In genomic region chr1:150622219-150622975, GRCh38 we compare ENCODE assay signal across 8 cellular contexts. TPM values are rescaled to one million over a fixed set of nuclear protein-coding genes. Genes with fewer than 3 reads are reported as not detected.
A peak's percentile ranks its signal among the peaks of the same experiment; 100 is the strongest.
DNase-seq lines count a peak whose midpoint lies in the region; ATAC-seq and TF ChIP-seq lines count a peak whose summit lies in the region.

No MANE protein-coding gene starts in this region.

- no peak overlapping the region for H2AFZ ChIP-seq in GM23338

- H3K27me3 Mint-ChIP-seq in GM23338 (ENCODE audit: insufficient read depth, low read depth, poor library complexity) (peaks cover 2% of the 10 kb centered on the region), Caco-2 (ENCODE audit: insufficient read depth, unreplicated experiment) (no peaks in the 10 kb centered on the region)
- H3K27me3 Mint-ChIP-seq in activated T-helper 17 cell treated with anti-CD3 and anti-CD28 coated beads, Interleukin-2, amount 50 U/mL, for 72 hours: no peaks in the 10 kb centered on the region

- peak; percentile 65 for DNase-seq in GM23338 (ENCODE audit: low spot score)
- peak; percentile 59 for DNase-seq in left ventricle myocardium inferior
- no peak for DNase-seq in NCI-H2171 treated with DMSO at 0.1 percent for 48 hours (lab: John Stamatoyannopoulos, UW)
- no peak for DNase-seq in Caco-2

- H3K27me3 ChIP-seq in GM23338 (ENCODE audit: insufficient read depth) (no peaks in the 10 kb centered on the region), left ventricle myocardium inferior (ENCODE audit: low read depth) (no peaks in the 10 kb centered on the region), skeletal muscle satellite cell (ENCODE audit: control insufficient read depth, insufficient read depth, low read length) (no peaks in the 10 kb centered on the region), Caco-2 (replicated peaks; ENCODE audit: control insufficient read depth, insufficient read depth, low read length) (no peaks in the 10 kb centered on the region)

- peaks cover 15% of the 10 kb centered on the region for H3K4me1 ChIP-seq in GM23338 (ENCODE audit: insufficient read depth)
- peaks cover 77% of the 10 kb centered on the region for H3K4me1 ChIP-seq in left ventricle myocardium inferior
- H3K4me1 ChIP-seq in skeletal muscle satellite cell (ENCODE audit: control insufficient read depth, insufficient read depth, low read length): peaks cover 33% of the 10 kb centered on the region
- 0 out of 2 replicates have a peak, but pooled peaks cover 4% of the 10 kb centered on the region for H3K4me1 ChIP-seq in Caco-2

- CTCF ChIA-PET in Caco-2 (lab: Charles Lee): interaction anchor here (2.6 kb wide), 1 partner anchor 61 kb away, joined by 15 read pairs; no protein-coding TSS in a partner anchor

- H3K27ac Mint-ChIP-seq in GM23338 (peak overlapping the region; percentile 87), Caco-2 (ENCODE audit: unreplicated experiment) (no peak overlapping the region)
- peak overlapping the region; percentile 77 for H3K27ac Mint-ChIP-seq in activated T-helper 17 cell treated with anti-CD3 and anti-CD28 coated beads, Interleukin-2, amount 50 U/mL, for 72 hours

- no peaks in the 10 kb centered on the region for H3K9me2 ChIP-seq in GM23338 (ENCODE audit: insufficient read depth)

- BruUV-seq in Caco-2 (replicated peaks; lab: Mats Ljungman, UMichigan): no TSS peak

- H3K36me3 Mint-ChIP-seq in GM23338 (ENCODE audit: low read depth) (peaks cover 89% of the 10 kb centered on the region), Caco-2 (ENCODE audit: insufficient read depth, unreplicated experiment) (peaks cover 75% of the 10 kb centered on the region)
- H3K36me3 Mint-ChIP-seq in activated T-helper 17 cell treated with anti-CD3 and anti-CD28 coated beads, Interleukin-2, amount 50 U/mL, for 72 hours (ENCODE audit: low read depth): peaks cover 2% of the 10 kb centered on the region

- H3K4me1 Mint-ChIP-seq in GM23338 (peaks cover 35% of the 10 kb centered on the region), Caco-2 (ENCODE audit: low read depth, unreplicated experiment) (peaks cover 18% of the 10 kb centered on the region)
- peaks cover 51% of the 10 kb centered on the region for H3K4me1 Mint-ChIP-seq in activated T-helper 17 cell treated with anti-CD3 and anti-CD28 coated beads, Interleukin-2, amount 50 U/mL, for 72 hours

- H3K4me2 ChIP-seq in GM23338 (peak overlapping the region; percentile 9; the same call in 1 of the 2 replicates), skeletal muscle satellite cell (ENCODE audit: low read length) (no peak overlapping the region)

- peak overlapping the region; percentile 36 for H3K9ac ChIP-seq in skeletal muscle satellite cell (ENCODE audit: low read depth, low read length)

- no peaks in the 10 kb centered on the region for H3K9me3 ChIP-seq in left ventricle myocardium inferior (replicated peaks)
- no peaks in the 10 kb centered on the region for H3K9me3 ChIP-seq in skeletal muscle satellite cell (replicated peaks; ENCODE audit: low read length)
- H3K9me3 ChIP-seq in Caco-2: no peaks in the 10 kb centered on the region

- peaks cover 45% of the 10 kb centered on the region for H3K79me2 ChIP-seq in GM23338 (replicated peaks; ENCODE audit: insufficient read depth)

- peaks cover 17% of the 10 kb centered on the region for H4K20me1 ChIP-seq in GM23338 (replicated peaks; ENCODE audit: insufficient read depth)

- POLR2A ChIA-PET in Caco-2 (lab: Charles Lee): interaction anchor here (1.2 kb wide), 1 partner anchor 43 kb away, joined by 5 read pairs; the partner anchor contains the start of gene MCL1

- TF ChIP-seq CTCF in GM23338 (conservative IDR thresholded peaks at IDR 0.05; ENCODE audit: low read depth in 2 of 2) (peak; percentile 26 to 64; a peak in 3 of 4 replicates), left ventricle myocardium inferior (IDR thresholded peaks at IDR 0.05; ENCODE audit: borderline replicate concordance) (peak; percentile 28), Caco-2 (IDR thresholded peaks at IDR 0.05; ENCODE audit: insufficient read depth in 1 of 2, low read depth in 1 of 2, low read length in 1 of 2, severe bottlenecking in 1 of 2, unreplicated experiment in 1 of 2) (no peak)

- intact Hi-C loops in left ventricle myocardium inferior (cut with micrococcal nuclease) (loop anchor here (5.0 kb wide), 1 partner anchor 45 kb away; the partner anchor contains the start of gene MCL1), Caco-2 (cut with micrococcal nuclease; ENCODE audit: unreplicated experiment) (loop anchor here (10.0 kb wide), 1 partner anchor 302 kb away; the partner anchor contains the start of gene SETDB1)

- H3K4me3 ChIP-seq in GM23338: no peak overlapping the region
- no peak overlapping the region for H3K4me3 ChIP-seq in left ventricle myocardium inferior
- H3K4me3 ChIP-seq in skeletal muscle satellite cell (ENCODE audit: low read length): no peak overlapping the region
- H3K4me3 ChIP-seq in Caco-2 (ENCODE audit: low read depth, low read length): no peak overlapping the region

- peaks cover 29% of the 10 kb centered on the region for H3F3A ChIP-seq in GM23338 (replicated peaks; ENCODE audit: low read depth)

- no peaks in the 10 kb centered on the region for H3K9me3 Mint-ChIP-seq in GM23338
- H3K9me3 Mint-ChIP-seq in activated T-helper 17 cell treated with anti-CD3 and anti-CD28 coated beads, Interleukin-2, amount 50 U/mL, for 72 hours: no peaks in the 10 kb centered on the region
- H3K9me3 Mint-ChIP-seq in Caco-2 (ENCODE audit: unreplicated experiment): no peaks in the 10 kb centered on the region

- H3K4me3 Mint-ChIP-seq in GM23338 (peak overlapping the region; percentile 26; the same call in 1 of the 3 replicates), Caco-2 (ENCODE audit: unreplicated experiment) (no peak overlapping the region)
- H3K4me3 Mint-ChIP-seq in activated T-helper 17 cell treated with anti-CD3 and anti-CD28 coated beads, Interleukin-2, amount 50 U/mL, for 72 hours: no peak overlapping the region

- ATAC-seq in GM23338: peak; percentile 92
- no peak for ATAC-seq in activated T-helper 17 cell treated with anti-CD3 and anti-CD28 coated beads, Interleukin-2, amount 50 U/mL, for 72 hours (replicated peaks)
- ATAC-seq in HG03139 (IDR thresholded peaks at IDR 0.05; ENCODE audit: unreplicated experiment): no peak
- no peak for ATAC-seq in GM18858 (IDR thresholded peaks at IDR 0.05; ENCODE audit: unreplicated experiment)

- H3K27ac ChIP-seq in GM23338 (ENCODE audit: low read depth): peak overlapping the region; percentile 93
- peak overlapping the region; percentile 80 for H3K27ac ChIP-seq in left ventricle myocardium inferior (replicated peaks)

- H3K36me3 ChIP-seq in GM23338 (ENCODE audit: insufficient read depth) (peaks cover 67% of the 10 kb centered on the region), left ventricle myocardium inferior (peaks cover 73% of the 10 kb centered on the region), skeletal muscle satellite cell (ENCODE audit: insufficient read depth, low read length) (peaks cover 43% of the 10 kb centered on the region), Caco-2 (ENCODE audit: control insufficient read depth, insufficient read depth, low read length) (peaks cover 6% of the 10 kb centered on the region)

TF ChIP-seq in GM23338, 12 proteins besides CTCF, POLR2A, EP300 and RAD21 (continues in another document):
- no peak for TF ChIP-seq NANOG (IDR thresholded peaks at IDR 0.05; ENCODE audit: borderline replicate concordance)
- TF ChIP-seq CREB1 (CRISPR knock-in tag; IDR thresholded peaks at IDR 0.05; ENCODE audit: low read depth): no peak

RNA-seq across cellular contexts. Expression of gene ENSA, which starts 7.0 kb away (rescaled TPM):
- 143 and 200 TPM in 2 replicates for total RNA-seq in GM23338 (2014; rRNA removed; shearing (Covaris generic))
- 114 and 121 TPM in 2 replicates for polyA plus RNA-seq in GM23338 (2016; fragmentation: Nextera tagmentation; extraction: Ambion mirVana)
- 100 to 1,000 TPM; 136 to 199 TPM for total RNA-seq in activated T-helper 17 cell treated with anti-CD3 and anti-CD28 coated beads, Interleukin-2, amount 50 U/mL, for 72 hours
- total RNA-seq in left ventricle myocardium inferior: 129 TPM
- 71.9 and 79.3 TPM in 2 replicates for total RNA-seq in skeletal muscle satellite cell (2012; rRNA removed)
- total RNA-seq in Caco-2 (2022): 178 TPM in 2 replicates

RNA-seq across cellular contexts. Expression of gene MCL1, which starts 43.0 kb away (rescaled TPM):
- 237 and 244 TPM in 2 replicates for total RNA-seq in GM23338 (2014; rRNA removed; shearing (Covaris generic))
- 46.7 and 55.3 TPM in 2 replicates for polyA plus RNA-seq in GM23338 (2016; fragmentation: Nextera tagmentation; extraction: Ambion mirVana)
- total RNA-seq in activated T-helper 17 cell treated with anti-CD3 and anti-CD28 coated beads, Interleukin-2, amount 50 U/mL, for 72 hours: 100 to 1,000 TPM; 235 to 351 TPM
- total RNA-seq in left ventricle myocardium inferior (97.0 TPM), Caco-2 (2022) (130 and 134 TPM in 2 replicates)
- 285 and 293 TPM in 2 replicates for total RNA-seq in skeletal muscle satellite cell (2012; rRNA removed)

Comparison
In these comparisons a context has a peak if more than half of its experiments do, and no peak if none do; other contexts are left out.
1. DNase-seq: peak in GM23338 (single experiment) and left ventricle myocardium inferior (single experiment); none in NCI-H2171 treated with DMSO at 0.1 percent for 48 hours (single experiment) and Caco-2 (0 of 2).
2. CTCF ChIP-seq: peak in GM23338 (2 of 2) and left ventricle myocardium inferior (single experiment); none in Caco-2 (0 of 2).